ENCODE assay signal across 22 cellular contexts in genomic region chr4:51825341-51825740, GRCh38.
"Had no signal": no experiment of that assay in that cellular context is flagged by ENCODE, and none has a peak within 500 bp of the region (broad histone marks: within the 10 kb centered on the region; RNA-seq: fewer than 3 reads in every experiment).

No MANE protein-coding gene starts in this region.

- H3K36me3 ChIP-seq: gastrocnemius medialis, heart left ventricle, prostate gland, sigmoid colon, spleen, thoracic aorta, tibial nerve, upper lobe of left lung, uterus had no signal

- DNase-seq: cerebellar nuclear complex; cortex of kidney; foreskin fibroblast; gastrocnemius medialis; heart left ventricle; mesendoderm; midbrain; naive thymus-derived CD8-positive, alpha-beta T cell; nephron progenitor cell; nucleus accumbens; right cardiac atrium; sigmoid colon; spleen; stimulated activated naive B cell treated with anti-CD40 and anti-IgM and Interleukin-4, amounts not matched to agents 10 μg/mL and 1 μg/mL and 100 μg/mL, for 72 hours; upper lobe of left lung; uterus had no signal

- H3K4me3 ChIP-seq: gastrocnemius medialis, heart left ventricle, hepatocyte, prostate gland, sigmoid colon, skin epidermis, spleen, thoracic aorta, tibial nerve, upper lobe of left lung, uterus had no signal

- FAIRE-seq: islet of Langerhans had no signal

- H3K27ac ChIP-seq: gastrocnemius medialis, heart left ventricle, hepatocyte, prostate gland, sigmoid colon, skin epidermis, spleen, thoracic aorta, tibial nerve, upper lobe of left lung, uterus had no signal

- H3K4me1 ChIP-seq: gastrocnemius medialis, heart left ventricle, prostate gland, sigmoid colon, spleen, tibial nerve, upper lobe of left lung, uterus had no signal

- H3K9me3 ChIP-seq: gastrocnemius medialis, prostate gland, uterus had no signal

- H3K27me3 ChIP-seq: gastrocnemius medialis, hepatocyte, sigmoid colon, spleen, tibial nerve, upper lobe of left lung, uterus had no signal
